Comparison of ENCODE assay signal across 9 cellular contexts in genomic region chr6:48765352-48765961, GRCh38.
A peak's percentile ranks its signal among the peaks of the same experiment; 100 is the strongest.
DNase-seq lines count a peak whose midpoint lies in the region; ATAC-seq and TF ChIP-seq lines count a peak whose summit lies in the region.
"Had no signal": no experiment of that assay in that cellular context is flagged by ENCODE, and none has a peak within 500 bp of the region (broad histone marks: within the 10 kb centered on the region; RNA-seq: fewer than 3 reads in every experiment).

No MANE protein-coding gene starts in this region.

- no peaks in the 10 kb centered on the region for H3K36me3 Mint-ChIP-seq in activated CD4-positive, alpha-beta memory T cell treated with anti-CD3 and anti-CD28 coated beads, Interleukin-2, amount 10 ng/mL, durations not matched to agents 7 days and 5 days (ENCODE audit: low read depth)

- 2 to 9% (median 6%) methylated on average over 7 of the region's 7 CpGs for WGBS in ovary, 3 donors

- DNase-seq in G401 (ENCODE audit: low spot score), result peak; percentile 42
- peak; percentile 43 for DNase-seq in LNCaP clone FGC (ENCODE audit: low read depth)
- DNase-seq in SHP77 (lab: John Stamatoyannopoulos, UW), result peak; percentile 31 to 69
- DNase-seq in fibroblast of gingiva (ENCODE audit: low read depth), result peak; percentile 53
- DNase-seq in ovary, result no peak
- no peak for DNase-seq in activated CD4-positive, alpha-beta memory T cell treated with anti-CD3 and anti-CD28 coated beads, Interleukin-2, amount 10 ng/mL, durations not matched to agents 7 days and 5 days
- DNase-seq: activated B cell treated with CpG ODN at 0.5 μM for 24 hours had no signal

- H3K36me3 ChIP-seq in parathyroid adenoma (ENCODE audit: control insufficient read depth, insufficient read depth, low read length) (no peaks in the 10 kb centered on the region), ovary (no peaks in the 10 kb centered on the region)

- H3K27me3 Mint-ChIP-seq in activated CD4-positive, alpha-beta memory T cell treated with anti-CD3 and anti-CD28 coated beads, Interleukin-2, amount 10 ng/mL, durations not matched to agents 7 days and 5 days, result no peaks in the 10 kb centered on the region
- H3K27me3 Mint-ChIP-seq: activated B cell treated with CpG ODN at 0.5 μM for 24 hours had no signal

- H3K79me2 ChIP-seq in parathyroid adenoma, result no peaks in the 10 kb centered on the region

- H3K27ac Mint-ChIP-seq in activated CD4-positive, alpha-beta memory T cell treated with anti-CD3 and anti-CD28 coated beads, Interleukin-2, amount 10 ng/mL, durations not matched to agents 7 days and 5 days, result no peak overlapping the region
- H3K27ac Mint-ChIP-seq: activated B cell treated with CpG ODN at 0.5 μM for 24 hours had no signal

- CTCF ChIA-PET in activated CD4-positive, alpha-beta memory T cell treated with anti-CD3 and anti-CD28 coated beads, Interleukin-2, amount 10 ng/mL, durations not matched to agents 7 days and 5 days (lab: Charles Lee), result interaction anchor here (0.6 to 1.9 kb wide), 2 partner anchors 977 to 1103 kb away, joined by 3 to 5 read pairs; no protein-coding TSS in a partner anchor

- no peaks in the 10 kb centered on the region for H3K4me1 ChIP-seq in parathyroid adenoma
- H3K4me1 ChIP-seq in ovary (ENCODE audit: insufficient read depth), result no peaks in the 10 kb centered on the region

- no peak for TF ChIP-seq EP300 in ovary (IDR thresholded peaks at IDR 0.05)

- intact Hi-C loops in ovary (cut with DNase I), result no loop called here

- TF ChIP-seq POLR2A in ovary (IDR thresholded peaks at IDR 0.05), result no peak

- TF ChIP-seq CTCF in LNCaP clone FGC (IDR thresholded peaks at IDR 0.05; ENCODE audit: control insufficient read depth, extremely low read depth, insufficient read depth), result peak; percentile 58
- TF ChIP-seq CTCF in parathyroid adenoma (IDR thresholded peaks at IDR 0.05), result peak; percentile 10
- TF ChIP-seq CTCF in ovary (IDR thresholded peaks at IDR 0.05), result no peak

- POLR2A ChIA-PET in activated CD4-positive, alpha-beta memory T cell treated with anti-CD3 and anti-CD28 coated beads, Interleukin-2, amount 10 ng/mL, durations not matched to agents 7 days and 5 days (lab: Charles Lee), result no interaction called here

- no peak for ATAC-seq in GM21447 (IDR thresholded peaks at IDR 0.05; ENCODE audit: unreplicated experiment)

- in situ Hi-C loops in G401 (cut with HindIII; ENCODE audit: low sequenced_read_pairs), result no loop called here

- H3K4me3 ChIP-seq in LNCaP clone FGC (ENCODE audit: low read depth, low read length) (no peak overlapping the region), parathyroid adenoma (ENCODE audit: low read depth, low read length) (no peak overlapping the region), ovary (no peak overlapping the region)

- no peaks in the 10 kb centered on the region for H3K27me3 ChIP-seq in parathyroid adenoma (ENCODE audit: control insufficient read depth, insufficient read depth, low read length)
- H3K27me3 ChIP-seq in ovary, result no peaks in the 10 kb centered on the region

- no peak overlapping the region for H3K4me3 Mint-ChIP-seq in activated CD4-positive, alpha-beta memory T cell treated with anti-CD3 and anti-CD28 coated beads, Interleukin-2, amount 10 ng/mL, durations not matched to agents 7 days and 5 days
- H3K4me3 Mint-ChIP-seq: activated B cell treated with CpG ODN at 0.5 μM for 24 hours had no signal

- H3K4me1 Mint-ChIP-seq in activated CD4-positive, alpha-beta memory T cell treated with anti-CD3 and anti-CD28 coated beads, Interleukin-2, amount 10 ng/mL, durations not matched to agents 7 days and 5 days, result no peaks in the 10 kb centered on the region
- H3K4me1 Mint-ChIP-seq: activated B cell treated with CpG ODN at 0.5 μM for 24 hours had no signal

- no peak overlapping the region for H3K9ac ChIP-seq in parathyroid adenoma

- no peaks in the 10 kb centered on the region for H3K9me3 ChIP-seq in parathyroid adenoma (ENCODE audit: control insufficient read depth, low read length)
- H3K9me3 ChIP-seq in ovary, result no peaks in the 10 kb centered on the region

- no peak overlapping the region for H2AFZ ChIP-seq in parathyroid adenoma

- H3K27ac ChIP-seq in parathyroid adenoma (no peak overlapping the region), ovary (no peak overlapping the region)

- H3K9me3 Mint-ChIP-seq in activated CD4-positive, alpha-beta memory T cell treated with anti-CD3 and anti-CD28 coated beads, Interleukin-2, amount 10 ng/mL, durations not matched to agents 7 days and 5 days, result no peaks in the 10 kb centered on the region
- H3K9me3 Mint-ChIP-seq: activated B cell treated with CpG ODN at 0.5 μM for 24 hours had no signal

- H3K4me2 ChIP-seq in parathyroid adenoma (ENCODE audit: low read length), result no peak overlapping the region

Comparison
In these comparisons a context has a peak if more than half of its experiments do, and no peak if none do; other contexts are left out.
1. DNase-seq: peak in G401 (single experiment), LNCaP clone FGC (single experiment), SHP77 (2 of 2) and fibroblast of gingiva (single experiment); none in ovary (0 of 5) and activated CD4-positive, alpha-beta memory T cell treated with anti-CD3 and anti-CD28 coated beads, Interleukin-2, amount 10 ng/mL, durations not matched to agents 7 days and 5 days (single experiment).
2. CTCF ChIP-seq: peak in LNCaP clone FGC (single experiment) and parathyroid adenoma (single experiment); none in ovary (0 of 3).